In genomic region chr17:81391268-81391963, GRCh38 we compare ENCODE assay signal across 9 cellular contexts. TPM values are rescaled to one million over a fixed set of nuclear protein-coding genes. Genes with fewer than 3 reads are reported as not detected.
DNase-seq lines count a peak whose midpoint lies in the region; ATAC-seq and TF ChIP-seq lines count a peak whose summit lies in the region.
"Had no signal": no experiment of that assay in that cellular context is flagged by ENCODE, and none has a peak within 500 bp of the region (broad histone marks: within the 10 kb centered on the region; RNA-seq: fewer than 3 reads in every experiment).

No MANE protein-coding gene starts in this region.

- POLR2A ChIA-PET in AG04450 (lab: Yijun Ruan, JAX) = interaction anchor here (0.5 to 1.5 kb wide), 6 partner anchors 12 to 111 kb away, joined by 3 to 6 read pairs (median 4); no protein-coding TSS in a partner anchor
- POLR2A ChIA-PET in RWPE1 (lab: Yijun Ruan, JAX; ENCODE audit: low non-redundant PET) = interaction anchor here (0.7 kb wide), 1 partner anchor 136 kb away, joined by 4 read pairs; no protein-coding TSS in a partner anchor

- ATAC-seq in GM18873 (IDR thresholded peaks at IDR 0.05; ENCODE audit: low FRiP score, unreplicated experiment) (no peak), GM18907 (IDR thresholded peaks at IDR 0.05; ENCODE audit: unreplicated experiment) (no peak)

- no peaks in the 10 kb centered on the region; the same call in 1 of the 2 replicates for H3K9me3 ChIP-seq in AG04450 (ENCODE audit: control insufficient read depth, insufficient read depth, low read length)

- H3K27me3 ChIP-seq in AG04450 (ENCODE audit: control insufficient read depth, insufficient read depth, low read length) = no peaks in the 10 kb centered on the region

- peak overlapping the region; percentile 63 for H3K4me3 ChIP-seq in AG04450 (ENCODE audit: low read depth, low read length)
- H3K4me3 ChIP-seq in foreskin fibroblast (ENCODE audit: low read depth in 1 of 2, low read length in 2 of 2) = peak overlapping the region; percentile 58 to 69

- CTCF ChIA-PET in AG04450 (lab: Charles Lee) (interaction anchor here (1.0 kb wide), 1 partner anchor 46 kb away, joined by 3 read pairs; no protein-coding TSS in a partner anchor), RWPE1 (lab: Yijun Ruan, JAX) (interaction anchor here (1.1 kb wide), 1 partner anchor 31 kb away, joined by 4 read pairs; no protein-coding TSS in a partner anchor)

- H3K27ac ChIP-seq in AG04450 (ENCODE audit: low read depth, low read length) = peak overlapping the region; percentile 75
- H3K27ac ChIP-seq in RWPE1 = peak overlapping the region; percentile 94

- TF ChIP-seq CTCF in AG04450 (IDR thresholded peaks at IDR 0.05; ENCODE audit: low read depth, low read length) (no peak), RWPE1 (conservative IDR thresholded peaks at IDR 0.05; ENCODE audit: low read depth) (no peak), foreskin fibroblast (IDR thresholded peaks at IDR 0.05; ENCODE audit: low read depth, low read length) (no peak)

- DNase-seq in AG04450 (ENCODE audit: low read depth, low spot score) (no peak), RWPE1 (ENCODE audit: low spot score) (no peak), foreskin fibroblast (no peak), pons (ENCODE audit: low spot score) (peak; percentile 2), cortex of kidney (lab: John Stamatoyannopoulos, UW) (no peak)
- no peak for DNase-seq in stimulated activated naive CD4-positive, alpha-beta T cell treated with Interleukin-2 at 50 U/mL for 16 hours (lab: John Stamatoyannopoulos, UW)
- DNase-seq: MM.1S had no signal

RNA-seq across cellular contexts. Expression of gene BAHCC1, which starts 3.8 kb away (rescaled TPM):
- polyA plus RNA-seq in AG04450 (2011; rRNA removed) = 1.3 and 2.5 TPM in 2 replicates
- 3.3 and 6.3 TPM in 2 replicates for polyA minus RNA-seq in AG04450 (2011; rRNA and poly(A)+ RNA removed)
